ENCODE assay signal across 11 cellular contexts in the genomic region with DNA sequence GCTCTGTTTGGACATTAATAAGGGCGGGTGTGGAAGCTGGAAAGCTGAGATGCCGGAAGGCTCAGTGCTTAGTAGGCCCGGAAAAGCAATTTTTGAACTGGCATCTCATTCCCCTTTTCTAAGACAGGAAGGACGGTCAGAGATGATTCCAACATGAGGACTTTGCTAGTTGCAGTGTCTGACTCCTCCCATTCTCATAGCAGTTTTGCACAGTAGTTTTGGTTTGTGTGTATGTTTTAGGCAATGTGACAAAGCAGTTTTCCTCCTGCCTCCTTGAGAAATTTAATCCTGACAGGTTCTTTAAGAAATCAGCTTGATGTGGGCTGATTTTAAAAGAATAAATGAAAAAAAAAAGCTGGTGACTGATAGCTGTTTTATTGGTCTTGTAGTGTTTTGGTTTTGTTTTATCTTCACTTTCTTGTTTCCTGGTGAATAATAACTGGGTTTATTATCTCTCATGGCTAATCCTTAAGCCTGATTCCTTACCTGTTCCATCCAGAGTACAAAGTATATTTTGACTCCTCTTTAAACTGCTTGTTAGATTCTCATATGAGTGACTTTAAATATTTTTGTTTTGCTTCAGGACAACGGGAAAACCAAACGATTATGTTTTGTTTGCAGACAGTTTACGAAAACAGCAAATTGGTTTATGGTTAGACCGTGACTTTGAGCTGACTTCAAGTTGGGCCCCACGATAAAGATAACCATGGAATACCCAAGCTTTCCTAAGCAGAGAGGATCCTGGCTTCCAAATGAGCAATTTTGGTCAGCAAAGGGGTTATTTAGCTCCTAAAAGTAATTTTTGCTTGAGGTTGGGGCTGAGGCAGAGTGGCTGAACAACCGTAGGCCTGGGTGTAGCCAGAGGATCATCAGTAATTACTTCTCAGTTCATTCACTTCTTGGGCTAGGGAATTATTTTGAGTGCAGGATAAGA. TPM values are rescaled to one million over a fixed set of nuclear protein-coding genes. Genes with fewer than 3 reads are reported as not detected.
DNase-seq lines count a peak whose midpoint lies in the region; TF ChIP-seq lines count a peak whose summit lies in the region.
"Had no signal": no experiment of that assay in that cellular context is flagged by ENCODE, and none has a peak within 500 bp of the region (broad histone marks: within the 10 kb centered on the region; RNA-seq: fewer than 3 reads in every experiment).

No MANE protein-coding gene starts in this region.

- peak overlapping the region; percentile 88 for H3K27ac Mint-ChIP-seq in activated CD4-positive, alpha-beta T cell treated with anti-CD3 and anti-CD28 coated beads, Interleukin-2, amount 10 ng/mL, durations not matched to agents 7 days and 5 days
- H3K27ac Mint-ChIP-seq in T-helper 1 cell treated with Interleukin-12 subunit alpha and Interleukin-12 subunit beta and Interleukin-4 antibody, amounts not matched to agents 30 μg/mL and 1 μg/mL, for 36 hours = peak overlapping the region; percentile 68

- H3K9me3 ChIP-seq in stomach = no peaks in the 10 kb centered on the region
- no peaks in the 10 kb centered on the region for H3K9me3 ChIP-seq in breast epithelium

- TF ChIP-seq EP300 in stomach (IDR thresholded peaks at IDR 0.05) = no peak

- no peak for DNase-seq in activated CD4-positive, alpha-beta T cell treated with anti-CD3 and anti-CD28 coated beads, Interleukin-2, amount 10 ng/mL, durations not matched to agents 7 days and 5 days
- no peak for DNase-seq in activated CD4-positive, alpha-beta T cell treated with anti-CD3 and anti-CD28 coated beads for 1 hour
- DNase-seq in fibroblast of peridontal ligament (ENCODE audit: extremely low read depth) = peak; percentile 72
- no peak for DNase-seq in stomach
- no peak for DNase-seq in stimulated activated CD4-positive, alpha-beta T cell treated with anti-CD3 and anti-CD28 coated beads, Interleukin-4, amount 100 ng/mL, for 1 hour
- DNase-seq in stimulated activated CD4-positive, alpha-beta T cell treated with anti-CD3 and anti-CD28 coated beads, Interleukin-4, amount 100 ng/mL, for 4 hours = no peak
- DNase-seq in breast epithelium (ENCODE audit: low spot score in 2 of 2) = no peak
- DNase-seq: activated CD8-positive, alpha-beta memory T cell treated with anti-CD3 and anti-CD28 coated beads, Interleukin-2, amount 50 U/mL, for 4 hours; DMS153; NCI-H2029 treated with DMSO at 0.1 percent for 48 hours had no signal

- peak overlapping the region in 4 of 5 donors; percentile 25 to 95 (median 89) for H3K27ac ChIP-seq in stomach
- H3K27ac ChIP-seq in breast epithelium = no peak overlapping the region

- H3K36me3 ChIP-seq in stomach = no peaks in the 10 kb centered on the region
- H3K36me3 ChIP-seq in breast epithelium = no peaks in the 10 kb centered on the region

- TF ChIP-seq CTCF in stomach (IDR thresholded peaks at IDR 0.05) (no peak), breast epithelium (IDR thresholded peaks at IDR 0.05) (no peak)

- POLR2A ChIA-PET in activated CD4-positive, alpha-beta T cell treated with anti-CD3 and anti-CD28 coated beads, Interleukin-2, amount 10 ng/mL, durations not matched to agents 7 days and 5 days (lab: Charles Lee) = interaction anchor here (1.0 to 1.2 kb wide), 2 partner anchors 23 to 72 kb away, joined by 3 to 4 read pairs; no protein-coding TSS in a partner anchor

- TF ChIP-seq POLR2A in stomach (IDR thresholded peaks at IDR 0.05) (no peak), breast epithelium (IDR thresholded peaks at IDR 0.05) (no peak)

- peaks cover 52% of the 10 kb centered on the region for H3K36me3 Mint-ChIP-seq in activated CD4-positive, alpha-beta T cell treated with anti-CD3 and anti-CD28 coated beads, Interleukin-2, amount 10 ng/mL, durations not matched to agents 7 days and 5 days (ENCODE audit: low read depth)
- peaks cover 34% of the 10 kb centered on the region for H3K36me3 Mint-ChIP-seq in T-helper 1 cell treated with Interleukin-12 subunit alpha and Interleukin-12 subunit beta and Interleukin-4 antibody, amounts not matched to agents 30 μg/mL and 1 μg/mL, for 36 hours (ENCODE audit: low read depth)

- intact Hi-C loops in stomach (cut with DNase I; ENCODE audit: low total_unique reads) (no loop called here), breast epithelium (cut with DNase I; ENCODE audit: low total_unique reads) (no loop called here)

- peaks cover 59% of the 10 kb centered on the region for H3K4me1 Mint-ChIP-seq in activated CD4-positive, alpha-beta T cell treated with anti-CD3 and anti-CD28 coated beads, Interleukin-2, amount 10 ng/mL, durations not matched to agents 7 days and 5 days
- H3K4me1 Mint-ChIP-seq in T-helper 1 cell treated with Interleukin-12 subunit alpha and Interleukin-12 subunit beta and Interleukin-4 antibody, amounts not matched to agents 30 μg/mL and 1 μg/mL, for 36 hours (ENCODE audit: low read depth) = peaks cover 47% of the 10 kb centered on the region

- H3K4me3 Mint-ChIP-seq in activated CD4-positive, alpha-beta T cell treated with anti-CD3 and anti-CD28 coated beads, Interleukin-2, amount 10 ng/mL, durations not matched to agents 7 days and 5 days = peak overlapping the region; percentile 69
- H3K4me3 Mint-ChIP-seq in T-helper 1 cell treated with Interleukin-12 subunit alpha and Interleukin-12 subunit beta and Interleukin-4 antibody, amounts not matched to agents 30 μg/mL and 1 μg/mL, for 36 hours = peak overlapping the region; percentile 76

- WGBS in stomach, 5 donors = 32 to 60% (median 50%) methylated on average over 10 of the region's 10 CpGs

- no peaks in the 10 kb centered on the region for H3K9me3 Mint-ChIP-seq in activated CD4-positive, alpha-beta T cell treated with anti-CD3 and anti-CD28 coated beads, Interleukin-2, amount 10 ng/mL, durations not matched to agents 7 days and 5 days
- H3K9me3 Mint-ChIP-seq in T-helper 1 cell treated with Interleukin-12 subunit alpha and Interleukin-12 subunit beta and Interleukin-4 antibody, amounts not matched to agents 30 μg/mL and 1 μg/mL, for 36 hours = no peaks in the 10 kb centered on the region

- H3K27me3 ChIP-seq in stomach = no peaks in the 10 kb centered on the region
- no peaks in the 10 kb centered on the region for H3K27me3 ChIP-seq in breast epithelium

- H3K4me1 ChIP-seq in stomach (peaks cover 41 to 84% (median 70%) of the 10 kb centered on the region in 4 donors), breast epithelium (peaks cover 0 to 8% of the 10 kb centered on the region in 2 donors)

- H3K4me3 ChIP-seq in stomach = no peak overlapping the region
- H3K4me3 ChIP-seq in breast epithelium = no peak overlapping the region

- CTCF ChIA-PET in activated CD4-positive, alpha-beta T cell treated with anti-CD3 and anti-CD28 coated beads, Interleukin-2, amount 10 ng/mL, durations not matched to agents 7 days and 5 days (lab: Charles Lee) = interaction anchor here (0.6 to 1.8 kb wide), 8 partner anchors 8 to 124 kb away, joined by 3 to 7 read pairs (median 4); no protein-coding TSS in a partner anchor

- H3K27me3 Mint-ChIP-seq in activated CD4-positive, alpha-beta T cell treated with anti-CD3 and anti-CD28 coated beads, Interleukin-2, amount 10 ng/mL, durations not matched to agents 7 days and 5 days = peaks cover 7% of the 10 kb centered on the region
- peaks cover 10% of the 10 kb centered on the region for H3K27me3 Mint-ChIP-seq in T-helper 1 cell treated with Interleukin-12 subunit alpha and Interleukin-12 subunit beta and Interleukin-4 antibody, amounts not matched to agents 30 μg/mL and 1 μg/mL, for 36 hours (ENCODE audit: low read depth)

RNA-seq across cellular contexts. Expression of a gene that starts 3.4 kb away (rescaled TPM):
- total RNA-seq in activated CD4-positive, alpha-beta T cell treated with anti-CD3 and anti-CD28 coated beads, Interleukin-2, amount 10 ng/mL, durations not matched to agents 7 days and 5 days = 10 to 100 TPM; 75.2 to 81.3 TPM
- total RNA-seq in stomach = 100 to 1,000 TPM in 1 of 5 donors, 10 to 100 TPM in 3, 1 to 10 TPM in 1; 4.7 to 351 (median 44.3) TPM
- 1 to 10 TPM; 2.6 to 6.0 (median 3.2) TPM for polyA plus RNA-seq in stomach
- total RNA-seq in breast epithelium = 10 to 100 TPM; 14.6 to 15.7 (median 14.7) TPM

Comparison
In these comparisons a context has a peak if more than half of its experiments do, and no peak if none do; other contexts are left out.
1. H3K27ac ChIP-seq: peak in stomach (4 of 5); none in breast epithelium (0 of 2).